1 cellular context compared by ENCODE assay signal in the genomic region with DNA sequence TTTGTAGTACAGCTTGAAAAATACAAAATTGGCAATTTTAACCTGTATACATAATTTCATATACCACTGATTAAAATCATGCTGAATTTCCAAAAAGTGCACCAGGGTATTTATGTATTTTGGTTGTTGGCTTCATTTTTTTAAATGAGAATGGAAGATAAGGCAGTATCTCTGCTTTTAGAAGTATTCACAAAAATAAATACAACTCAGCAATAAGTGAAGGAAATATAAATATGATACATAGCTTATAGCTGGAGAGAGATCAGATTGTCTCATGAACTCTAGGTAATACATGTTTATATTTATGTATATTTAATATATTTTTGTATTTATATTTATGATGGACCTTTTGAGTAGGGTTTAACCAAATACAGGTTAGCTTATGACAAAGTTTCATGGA.
TF ChIP-seq lines count a peak whose summit lies in the region.

No MANE protein-coding gene starts in this region.

TF ChIP-seq in K562, 482 proteins besides CTCF, POLR2A, EP300 and RAD21:
- TF ChIP-seq, protein P1, sequence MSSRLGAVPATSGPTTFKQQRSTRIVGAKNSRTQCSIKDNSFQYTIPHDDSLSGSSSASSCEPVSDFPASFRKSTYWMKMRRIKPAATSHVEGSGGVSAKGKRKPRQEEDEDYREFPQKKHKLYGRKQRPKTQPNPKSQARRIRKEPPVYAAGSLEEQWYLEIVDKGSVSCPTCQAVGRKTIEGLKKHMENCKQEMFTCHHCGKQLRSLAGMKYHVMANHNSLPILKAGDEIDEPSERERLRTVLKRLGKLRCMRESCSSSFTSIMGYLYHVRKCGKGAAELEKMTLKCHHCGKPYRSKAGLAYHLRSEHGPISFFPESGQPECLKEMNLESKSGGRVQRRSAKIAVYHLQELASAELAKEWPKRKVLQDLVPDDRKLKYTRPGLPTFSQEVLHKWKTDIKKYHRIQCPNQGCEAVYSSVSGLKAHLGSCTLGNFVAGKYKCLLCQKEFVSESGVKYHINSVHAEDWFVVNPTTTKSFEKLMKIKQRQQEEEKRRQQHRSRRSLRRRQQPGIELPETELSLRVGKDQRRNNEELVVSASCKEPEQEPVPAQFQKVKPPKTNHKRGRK (tag; IDR thresholded peaks at IDR 0.05), result no peak
- TF ChIP-seq C11orf30 (IDR thresholded peaks at IDR 0.05; ENCODE audit: low read depth), result peak; percentile 64; the same call in 1 of the 2 replicates
- TF ChIP-seq ZNF316 (IDR thresholded peaks at IDR 0.05), result peak; percentile 76
- TF ChIP-seq ZNF57 (CRISPR knock-in tag; IDR thresholded peaks at IDR 0.05), result no peak
- TF ChIP-seq DMBX1 (CRISPR knock-in tag; IDR thresholded peaks at IDR 0.05; ENCODE audit: borderline replicate concordance), result no peak
- TF ChIP-seq LARP7 (IDR thresholded peaks at IDR 0.05), result no peak
- TF ChIP-seq FOXK1 (CRISPR knock-in tag; IDR thresholded peaks at IDR 0.05; ENCODE audit: borderline replicate concordance), result no peak
- no peak; the same call in 1 of the 2 replicates for TF ChIP-seq MAFG (tag; conservative IDR thresholded peaks at IDR 0.05)
TF ChIP-seq in K562: peak in this region for 2.
